In the genomic region with DNA sequence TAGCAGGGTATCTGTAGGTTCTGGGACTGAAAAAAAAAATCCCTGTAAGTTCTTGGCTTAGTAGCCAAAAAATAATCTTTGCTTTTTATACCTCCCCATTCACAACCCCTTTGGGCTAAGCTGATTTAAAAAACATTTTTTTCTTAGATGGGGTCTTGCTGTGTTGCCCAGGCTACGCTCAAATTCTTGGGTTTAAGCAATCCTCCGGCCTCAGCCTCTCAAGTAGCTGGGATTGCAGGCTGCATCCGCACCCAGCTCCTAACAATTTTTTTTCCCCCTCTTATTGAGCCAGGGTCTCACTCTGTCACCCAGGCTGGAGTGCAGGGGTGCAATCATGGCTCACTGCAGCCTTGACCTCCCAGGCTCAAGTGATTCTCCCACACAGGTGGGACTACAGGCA, we compare ENCODE assay signal across 27 cellular contexts. TPM values are rescaled to one million over a fixed set of nuclear protein-coding genes. Genes with fewer than 3 reads are reported as not detected.
"Had no signal": no experiment of that assay in that cellular context is flagged by ENCODE, and none has a peak within 500 bp of the region (broad histone marks: within the 10 kb centered on the region; RNA-seq: fewer than 3 reads in every experiment).

No MANE protein-coding gene starts in this region.

- H3K27ac Mint-ChIP-seq: activated CD4-positive, alpha-beta memory T cell treated with anti-CD3 and anti-CD28 coated beads, Interleukin-2, amount 10 ng/mL, durations not matched to agents 7 days and 5 days; activated CD4-positive, alpha-beta T cell treated with anti-CD3 and anti-CD28 coated beads, Interleukin-2, amount 10 ng/mL, durations not matched to agents 7 days and 5 days; activated naive CD4-positive, alpha-beta T cell treated with anti-CD3 and anti-CD28 coated beads, Interleukin-2, amount 50 U/mL, for 72 hours; effector memory CD8-positive, alpha-beta T cell; T-helper 1 cell treated with Interleukin-12 subunit alpha and Interleukin-12 subunit beta and Interleukin-4 antibody, amounts not matched to agents 30 μg/mL and 1 μg/mL, for 36 hours had no signal

- H3K27me3 ChIP-seq: body of pancreas, gastroesophageal sphincter, tibial nerve had no signal

- H3K4me3 Mint-ChIP-seq: activated CD4-positive, alpha-beta memory T cell treated with anti-CD3 and anti-CD28 coated beads, Interleukin-2, amount 10 ng/mL, durations not matched to agents 7 days and 5 days; activated CD4-positive, alpha-beta T cell treated with anti-CD3 and anti-CD28 coated beads, Interleukin-2, amount 10 ng/mL, durations not matched to agents 7 days and 5 days; activated T-cell treated with anti-CD3 and anti-CD28 coated beads, Interleukin-2, amount 50 U/mL, for 4 hours; effector memory CD8-positive, alpha-beta T cell; naive thymus-derived CD4-positive, alpha-beta T cell; T-helper 1 cell treated with Interleukin-12 subunit alpha and Interleukin-12 subunit beta and Interleukin-4 antibody, amounts not matched to agents 30 μg/mL and 1 μg/mL, for 36 hours had no signal

- H3K27me3 Mint-ChIP-seq: activated CD4-positive, alpha-beta memory T cell treated with anti-CD3 and anti-CD28 coated beads, Interleukin-2, amount 10 ng/mL, durations not matched to agents 7 days and 5 days; activated CD4-positive, alpha-beta T cell treated with anti-CD3 and anti-CD28 coated beads, Interleukin-2, amount 10 ng/mL, durations not matched to agents 7 days and 5 days; effector memory CD8-positive, alpha-beta T cell; naive thymus-derived CD4-positive, alpha-beta T cell had no signal

- H3K36me3 ChIP-seq: WERI-Rb-1 had no signal

- H3K4me3 ChIP-seq: body of pancreas, gastroesophageal sphincter, tibial nerve had no signal

- H3K9me3 ChIP-seq: body of pancreas had no signal

- H3K4me1 ChIP-seq: body of pancreas, gastroesophageal sphincter, tibial nerve had no signal

- H3K27ac ChIP-seq: body of pancreas, gastroesophageal sphincter, tibial nerve, WERI-Rb-1 had no signal

- H3K4me1 Mint-ChIP-seq: activated CD4-positive, alpha-beta memory T cell treated with anti-CD3 and anti-CD28 coated beads, Interleukin-2, amount 10 ng/mL, durations not matched to agents 7 days and 5 days; activated CD4-positive, alpha-beta T cell treated with anti-CD3 and anti-CD28 coated beads, Interleukin-2, amount 10 ng/mL, durations not matched to agents 7 days and 5 days; naive thymus-derived CD4-positive, alpha-beta T cell had no signal

- DNase-seq: activated CD4-positive, alpha-beta memory T cell treated with anti-CD3 and anti-CD28 coated beads, Interleukin-2, amount 10 ng/mL, durations not matched to agents 7 days and 5 days; activated CD4-positive, alpha-beta T cell treated with anti-CD3 and anti-CD28 coated beads, Interleukin-2, amount 10 ng/mL, durations not matched to agents 7 days and 5 days; activated CD4-positive, CD25-positive, alpha-beta regulatory T cell treated with anti-CD3 and anti-CD28 coated beads, Interleukin-2, amount 50 U/mL, for 72 hours; activated naive CD4-positive, alpha-beta T cell; activated T-cell treated with anti-CD3 and anti-CD28 coated beads, Interleukin-2, amount 50 U/mL, for 4 hours; body of pancreas; caudate nucleus; cortex of kidney; effector memory CD8-positive, alpha-beta T cell; hippocampal formation; left cardiac atrium; midbrain; naive thymus-derived CD4-positive, alpha-beta T cell; posterior cingulate gyrus; right cardiac atrium; stimulated activated CD4-positive, alpha-beta T cell treated with anti-CD3 and anti-CD28 coated beads, Interleukin-2, amount 100 ng/mL, for 48 hours; stimulated activated naive CD4-positive, alpha-beta T cell treated with Interleukin-2 at 50 U/mL for 16 hours; T-helper 9 cell; WERI-Rb-1 had no signal

- ATAC-seq: activated naive CD4-positive, alpha-beta T cell treated with anti-CD3 and anti-CD28 coated beads, Interleukin-2, amount 50 U/mL, for 72 hours; activated T-cell treated with anti-CD3 and anti-CD28 coated beads, Interleukin-2, amount 50 U/mL, for 4 hours; body of pancreas; effector memory CD8-positive, alpha-beta T cell; gastroesophageal sphincter; naive thymus-derived CD4-positive, alpha-beta T cell; right cardiac atrium had no signal

RNA-seq across cellular contexts. Expression of gene ISM2, which starts 9.1 kb away (rescaled TPM):
- total RNA-seq: activated CD4-positive, alpha-beta memory T cell treated with anti-CD3 and anti-CD28 coated beads, Interleukin-2, amount 10 ng/mL, durations not matched to agents 7 days and 5 days; activated CD4-positive, alpha-beta T cell treated with anti-CD3 and anti-CD28 coated beads, Interleukin-2, amount 10 ng/mL, durations not matched to agents 7 days and 5 days; activated T-cell treated with anti-CD3 and anti-CD28 coated beads, Interleukin-2, amount 50 U/mL, for 4 hours; body of pancreas; fibroblast of lung; liver; naive thymus-derived CD4-positive, alpha-beta T cell; osteoblast; right cardiac atrium; urinary bladder had no signal
- polyA plus RNA-seq: fibroblast of lung; liver; naive thymus-derived CD4-positive, alpha-beta T cell; right cardiac atrium had no signal
